Comparison of ENCODE assay signal across 9 cellular contexts in the genomic region with DNA sequence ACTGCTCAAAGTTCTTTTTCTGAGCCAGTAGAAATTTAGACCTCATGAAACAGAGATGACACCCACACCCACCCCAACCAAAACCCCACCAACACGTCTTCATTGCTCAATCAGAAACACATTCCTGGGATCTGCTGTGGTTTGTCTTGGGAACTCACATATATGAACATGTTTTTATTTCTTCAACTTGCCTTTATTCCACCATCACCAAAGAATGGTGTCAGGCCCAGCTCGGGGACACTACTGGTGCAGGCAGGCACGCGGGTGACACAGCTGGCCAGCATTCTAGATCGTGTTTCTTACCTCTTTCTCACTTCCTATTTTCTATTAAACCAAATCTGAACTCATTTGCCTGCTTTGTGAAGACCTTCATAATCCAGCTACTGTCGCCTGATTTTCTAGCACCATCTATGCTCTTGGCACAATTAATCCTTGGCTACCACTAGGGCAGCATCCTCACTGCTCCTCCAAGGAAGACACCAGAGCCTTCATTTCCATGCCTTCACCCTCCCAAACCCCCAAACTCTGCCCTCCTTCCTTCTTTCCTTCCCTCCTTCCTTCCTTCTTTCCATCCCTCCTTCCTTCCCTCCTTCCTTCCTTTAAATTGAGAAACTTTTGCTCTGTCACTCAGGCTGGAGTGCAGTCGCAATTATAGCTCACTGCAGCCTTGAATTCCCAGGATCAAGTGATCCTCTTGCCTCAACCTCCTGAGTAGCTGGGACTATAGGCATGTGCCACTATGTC.
DNase-seq lines count a peak whose midpoint lies in the region; ATAC-seq and TF ChIP-seq lines count a peak whose summit lies in the region.
"Had no signal": no experiment of that assay in that cellular context is flagged by ENCODE, and none has a peak within 500 bp of the region (broad histone marks: within the 10 kb centered on the region; RNA-seq: fewer than 3 reads in every experiment).

No MANE protein-coding gene starts in this region.

- H3K27me3 ChIP-seq in GM23338 (ENCODE audit: insufficient read depth): no peaks in the 10 kb centered on the region
- H3K27me3 ChIP-seq: adrenal gland had no signal

- POLR2A ChIA-PET in AG04449 (lab: Yijun Ruan, JAX): interaction anchor here (0.6 kb wide), 1 partner anchor 9 kb away, joined by 3 read pairs; no protein-coding TSS in a partner anchor

- no peaks in the 10 kb centered on the region for H3K36me3 ChIP-seq in GM23338 (ENCODE audit: insufficient read depth)
- H3K36me3 ChIP-seq: adrenal gland had no signal

- H3K4me3 ChIP-seq in AG04449 (ENCODE audit: low read depth, low read length): no peak overlapping the region
- no peak overlapping the region for H3K4me3 ChIP-seq in GM23338
- H3K4me3 ChIP-seq: adrenal gland had no signal

- CTCF ChIA-PET in AG04449 (lab: Yijun Ruan, JAX): interaction anchor here (1.1 kb wide), 1 partner anchor 9 kb away, joined by 3 read pairs; no protein-coding TSS in a partner anchor

- ATAC-seq in HG03432 (IDR thresholded peaks at IDR 0.05; ENCODE audit: unreplicated experiment) (peak; percentile 27), naive B cell (ENCODE audit: low read depth in 2 of 2) (peak; percentile 59 to 67), GM23338 (no peak)

- no peaks in the 10 kb centered on the region for H3F3A ChIP-seq in GM23338 (replicated peaks; ENCODE audit: low read depth)

- TF ChIP-seq POLR2A in GM19193 (IDR thresholded peaks at IDR 0.05; ENCODE audit: extremely low read depth, insufficient read depth, insufficient read length): peak; percentile 59

- H3K4me1 Mint-ChIP-seq in naive B cell (peaks cover 78 to 96% (median 93%) of the 10 kb centered on the region in 3 donors), GM23338 (peaks cover 15% of the 10 kb centered on the region)

- TF ChIP-seq CTCF in AG04449 (IDR thresholded peaks at IDR 0.05; ENCODE audit: insufficient read depth, low read length, missing control alignments): no peak
- no peak for TF ChIP-seq CTCF in GM23338 (conservative IDR thresholded peaks at IDR 0.05; ENCODE audit: low read depth in 2 of 2)

- no peaks in the 10 kb centered on the region for H3K4me1 ChIP-seq in GM23338 (ENCODE audit: insufficient read depth)

- H3K4me2 ChIP-seq in GM23338: no peak overlapping the region

- peaks cover 0 to 15% of the 10 kb centered on the region in 2 donors for H3K36me3 Mint-ChIP-seq in naive B cell
- H3K36me3 Mint-ChIP-seq in GM23338 (ENCODE audit: low read depth): no peaks in the 10 kb centered on the region

- H3K27ac ChIP-seq in GM23338 (ENCODE audit: low read depth): no peak overlapping the region

- no peaks in the 10 kb centered on the region for H3K79me2 ChIP-seq in GM23338 (replicated peaks; ENCODE audit: insufficient read depth)

- peak overlapping the region; percentile 92 to 100 (median 99) for H3K27ac Mint-ChIP-seq in naive B cell
- H3K27ac Mint-ChIP-seq in GM23338: no peak overlapping the region

- H3K27me3 Mint-ChIP-seq in naive B cell (no peaks in the 10 kb centered on the region), GM23338 (ENCODE audit: insufficient read depth, low read depth, poor library complexity) (peaks cover 8% of the 10 kb centered on the region)

- H2AFZ ChIP-seq in GM23338: no peak overlapping the region

- no peaks in the 10 kb centered on the region for H4K20me1 ChIP-seq in GM23338 (replicated peaks; ENCODE audit: insufficient read depth)

- H3K4me3 Mint-ChIP-seq in naive B cell (peak overlapping the region; percentile 23 to 93 (median 88)), GM23338 (no peak overlapping the region)

- H3K9me3 Mint-ChIP-seq in naive B cell (peaks cover 0 to 9% (median 0%) of the 10 kb centered on the region in 7 donors), GM23338 (no peaks in the 10 kb centered on the region)

- H3K9me2 ChIP-seq in GM23338 (ENCODE audit: insufficient read depth): no peaks in the 10 kb centered on the region

- peak; percentile 7 for DNase-seq in AG04449 (ENCODE audit: low read depth, low spot score)
- DNase-seq in activated naive CD4-positive, alpha-beta T cell treated with anti-CD3 and anti-CD28 coated beads, Interleukin-2, amount 50 U/mL, for 16 hours: peak; percentile 27
- peak; percentile 80 for DNase-seq in naive B cell
- DNase-seq in GM23338 (ENCODE audit: low spot score): no peak
- no peak for DNase-seq in ACHN
- DNase-seq in islet precursor cell: no peak

- in situ Hi-C loops in ACHN (cut with HindIII; ENCODE audit: low pct_ligation_motif_present, low pct_unique_long_range_greater_than_20kb, low sequenced_read_pairs): no loop called here

TF ChIP-seq in GM23338, 12 proteins besides CTCF, POLR2A, EP300 and RAD21:
- no peak for TF ChIP-seq ZNF331 (CRISPR knock-in tag; IDR thresholded peaks at IDR 0.05; ENCODE audit: low read depth)

Comparison
In these comparisons a context has a peak if more than half of its experiments do, and no peak if none do; other contexts are left out.
1. DNase-seq: peak in AG04449 (single experiment), activated naive CD4-positive, alpha-beta T cell treated with anti-CD3 and anti-CD28 coated beads, Interleukin-2, amount 50 U/mL, for 16 hours (single experiment) and naive B cell (single experiment); none in GM23338 (single experiment), ACHN (single experiment) and islet precursor cell (single experiment).